Comparison of ENCODE assay signal across 31 cellular contexts in genomic region chr1:11998636-11999035, GRCh38.
"Had no signal": no experiment of that assay in that cellular context is flagged by ENCODE, and none has a peak within 500 bp of the region (broad histone marks: within the 10 kb centered on the region; RNA-seq: fewer than 3 reads in every experiment).

No MANE protein-coding gene starts in this region.

- H3K27me3 ChIP-seq: dorsolateral prefrontal cortex, gastrocnemius medialis, hepatocyte, neutrophil, testis, tibial artery, upper lobe of right lung, uterus had no signal

- DNase-seq: dorsolateral prefrontal cortex; effector CD4-positive, alpha-beta T cell; foreskin fibroblast; gastrocnemius medialis; head of caudate nucleus; kidney; mesenchymal stem cell; mucosa of descending colon; naive B cell; stimulated activated CD4-positive, alpha-beta T cell treated with anti-CD3 and anti-CD28 coated beads, Interleukin-12 subunit alpha, Interleukin-12 subunit beta, amount 100 ng/mL, for 4 hours; stimulated activated CD4-positive, alpha-beta T cell treated with anti-CD3 and anti-CD28 coated beads, Interleukin-1b, Interleukin-23, amount 100 ng/mL, for 48 hours; stimulated activated CD4-positive, alpha-beta T cell treated with anti-CD3 and anti-CD28 coated beads, Interleukin-4, amount 100 ng/mL, for 1 hour; stimulated activated CD8-positive, alpha-beta memory T cell treated with anti-CD3 and anti-CD28 coated beads, Interleukin-4, amount 100 ng/mL, for 48 hours; stimulated activated naive CD4-positive, alpha-beta T cell; substantia nigra; testis; tibial artery; upper lobe of right lung; uterus had no signal

- H3K4me3 ChIP-seq: dorsolateral prefrontal cortex, gastrocnemius medialis, hepatocyte, mucosa of descending colon, smooth muscle cell, testis, tibial artery, upper lobe of right lung, uterus had no signal

- H3K27me3 Mint-ChIP-seq: naive B cell; natural killer cell treated with Interleukin-12 subunit alpha and Interleukin-12 subunit beta and Interleukin-15 and Interleukin-18, amount 100 ng/mL, for 72 hours; progenitor cell of endocrine pancreas had no signal

- H3K9ac ChIP-seq: parathyroid adenoma had no signal

- H3K9me3 ChIP-seq: gastrocnemius medialis, mucosa of descending colon, neutrophil, testis, tibial artery, upper lobe of right lung, uterus had no signal

- H3K4me1 Mint-ChIP-seq: mesothelial cell of epicardium, naive B cell, neural crest cell had no signal

- ATAC-seq: esophagus mucosa; gastrocnemius medialis; left lobe of liver; mucosa of descending colon; natural killer cell treated with Interleukin-12 subunit alpha and Interleukin-12 subunit beta and Interleukin-15 and Interleukin-18, amount 100 ng/mL, for 72 hours; sciatic nerve; upper lobe of right lung had no signal

- H3K27ac Mint-ChIP-seq: mesothelial cell of epicardium; natural killer cell treated with Interleukin-12 subunit alpha and Interleukin-12 subunit beta and Interleukin-15 and Interleukin-18, amount 100 ng/mL, for 72 hours; progenitor cell of endocrine pancreas had no signal

- H3K79me2 ChIP-seq: hepatocyte, parathyroid adenoma had no signal

- H3K36me3 ChIP-seq: uterus had no signal

- H3K4me3 Mint-ChIP-seq: mesothelial cell of epicardium; natural killer cell treated with Interleukin-12 subunit alpha and Interleukin-12 subunit beta and Interleukin-15 and Interleukin-18, amount 100 ng/mL, for 72 hours; neural crest cell had no signal

- H2AFZ ChIP-seq: hepatocyte, parathyroid adenoma had no signal

- H3K9me3 Mint-ChIP-seq: mesothelial cell of epicardium; naive B cell; natural killer cell treated with Interleukin-12 subunit alpha and Interleukin-12 subunit beta and Interleukin-15 and Interleukin-18, amount 100 ng/mL, for 72 hours; neural crest cell had no signal

- H3K27ac ChIP-seq: dorsolateral prefrontal cortex, epithelial cell of prostate, gastrocnemius medialis, hepatocyte, neutrophil, parathyroid adenoma, testis, tibial artery, upper lobe of right lung, uterus had no signal

- H3K4me1 ChIP-seq: parathyroid adenoma, testis, tibial artery, upper lobe of right lung, uterus had no signal

- H3K4me2 ChIP-seq: hepatocyte, smooth muscle cell had no signal
